In genomic region chr9:133886563-133887501, GRCh38 we compare ENCODE assay signal across 19 cellular contexts.
DNase-seq lines count a peak whose midpoint lies in the region; ATAC-seq and TF ChIP-seq lines count a peak whose summit lies in the region.
"Had no signal": no experiment of that assay in that cellular context is flagged by ENCODE, and none has a peak within 500 bp of the region (broad histone marks: within the 10 kb centered on the region; RNA-seq: fewer than 3 reads in every experiment).

No MANE protein-coding gene starts in this region.

- H3K4me1 ChIP-seq in adrenal gland (replicated peaks in 1 of 2) (peaks cover 13 to 47% of the 10 kb centered on the region in 2 donors), neural progenitor cell (peaks cover 47% of the 10 kb centered on the region)

- DNase-seq in DMS53 treated with DMSO at 0.1 percent for 48 hours (lab: John Stamatoyannopoulos, UW; ENCODE audit: unreplicated experiment) (peak; percentile 7), NCI-H146 treated with DMSO at 0.1 percent for 48 hours (lab: John Stamatoyannopoulos, UW; ENCODE audit: unreplicated experiment) (peak; percentile 44), adrenal gland (no peak), neural progenitor cell (ENCODE audit: low spot score) (peak; percentile 39), T-cell (no peak), T-helper 1 cell (no peak)
- no peak for DNase-seq in activated CD4-positive, alpha-beta memory T cell treated with anti-CD3 and anti-CD28 coated beads for 36 hours
- DNase-seq: cerebellar nuclear complex; effector CD8-positive, alpha-beta T cell; HFFc6; KBM-7; left ventricle myocardium inferior; NCI-H82; PC-9; right cardiac atrium had no signal

- peak overlapping the region; percentile 61 for H3K4me2 ChIP-seq in neural progenitor cell
- H3K4me2 ChIP-seq: PC-9 had no signal

- H3K27me3 ChIP-seq in adrenal gland, result no peaks in the 10 kb centered on the region
- no peaks in the 10 kb centered on the region for H3K27me3 ChIP-seq in neural progenitor cell
- H3K27me3 ChIP-seq: tibial nerve had no signal

- H3K4me1 Mint-ChIP-seq in neural progenitor cell (peaks cover 74% of the 10 kb centered on the region), T-cell (no peaks in the 10 kb centered on the region)
- H3K4me1 Mint-ChIP-seq in activated CD4-positive, alpha-beta memory T cell treated with anti-CD3 and anti-CD28 coated beads for 36 hours (ENCODE audit: low read depth), result no peaks in the 10 kb centered on the region
- H3K4me1 Mint-ChIP-seq: activated naive CD4-positive, alpha-beta T cell treated with anti-CD3 and anti-CD28 coated beads, Interleukin-2, amount 50 U/mL, for 24 hours had no signal

- TF ChIP-seq CTCF in adrenal gland (IDR thresholded peaks at IDR 0.05), result no peak
- TF ChIP-seq CTCF in neural progenitor cell (IDR thresholded peaks at IDR 0.05), result no peak

- no peaks in the 10 kb centered on the region for H3K9me3 ChIP-seq in adrenal gland (replicated peaks in 1 of 3)
- H3K9me3 ChIP-seq in neural progenitor cell (ENCODE audit: low read depth), result no peaks in the 10 kb centered on the region
- H3K9me3 ChIP-seq: left ventricle myocardium inferior, tibial nerve had no signal

- H2AFZ ChIP-seq in neural progenitor cell (replicated peaks), result no peak overlapping the region
- H2AFZ ChIP-seq: PC-9 had no signal

- peaks cover 56% of the 10 kb centered on the region for H4K20me1 ChIP-seq in neural progenitor cell (ENCODE audit: low read depth)

- H3K27ac ChIP-seq in adrenal gland, result peak overlapping the region; percentile 71 to 92 (median 77)
- peak overlapping the region; percentile 76 for H3K27ac ChIP-seq in neural progenitor cell
- H3K27ac ChIP-seq: left ventricle myocardium inferior, PC-9, tibial nerve had no signal

- peaks cover 3% of the 10 kb centered on the region for H3K9me3 Mint-ChIP-seq in neural progenitor cell
- no peaks in the 10 kb centered on the region for H3K9me3 Mint-ChIP-seq in activated CD4-positive, alpha-beta memory T cell treated with anti-CD3 and anti-CD28 coated beads for 36 hours
- no peaks in the 10 kb centered on the region for H3K9me3 Mint-ChIP-seq in T-cell
- H3K9me3 Mint-ChIP-seq: activated naive CD4-positive, alpha-beta T cell treated with anti-CD3 and anti-CD28 coated beads, Interleukin-2, amount 50 U/mL, for 24 hours; HFFc6; stimulated activated naive CD8-positive, alpha-beta T cell treated with anti-CD3 and anti-CD28 coated beads, Interleukin-15, Interleukin-2, amounts not matched to agents 100 ng/mL and 50 ng/mL, for 24 hours had no signal

- POLR2A ChIA-PET in activated CD4-positive, alpha-beta memory T cell treated with anti-CD3 and anti-CD28 coated beads for 36 hours (lab: Charles Lee), result interaction anchor here (0.6 kb wide), 1 partner anchor 18 kb away, joined by 4 read pairs; no protein-coding TSS in a partner anchor
- POLR2A ChIA-PET in T-cell (lab: Charles Lee), result no interaction called here

- H3K27ac Mint-ChIP-seq in neural progenitor cell (peak overlapping the region; percentile 79), T-cell (no peak overlapping the region)
- no peak overlapping the region for H3K27ac Mint-ChIP-seq in activated CD4-positive, alpha-beta memory T cell treated with anti-CD3 and anti-CD28 coated beads for 36 hours
- H3K27ac Mint-ChIP-seq: activated naive CD4-positive, alpha-beta T cell treated with anti-CD3 and anti-CD28 coated beads, Interleukin-2, amount 50 U/mL, for 24 hours; HFFc6; stimulated activated naive CD8-positive, alpha-beta T cell treated with anti-CD3 and anti-CD28 coated beads, Interleukin-15, Interleukin-2, amounts not matched to agents 100 ng/mL and 50 ng/mL, for 24 hours had no signal

- H3K36me3 ChIP-seq in adrenal gland (replicated peaks in 1 of 2), result no peaks in the 10 kb centered on the region
- no peaks in the 10 kb centered on the region for H3K36me3 ChIP-seq in neural progenitor cell
- H3K36me3 ChIP-seq: left ventricle myocardium inferior, tibial nerve had no signal

- H3K27me3 Mint-ChIP-seq in neural progenitor cell (ENCODE audit: insufficient read depth, low read depth) (peaks cover 2% of the 10 kb centered on the region), T-cell (no peaks in the 10 kb centered on the region)
- no peaks in the 10 kb centered on the region for H3K27me3 Mint-ChIP-seq in activated CD4-positive, alpha-beta memory T cell treated with anti-CD3 and anti-CD28 coated beads for 36 hours
- H3K27me3 Mint-ChIP-seq: activated naive CD4-positive, alpha-beta T cell treated with anti-CD3 and anti-CD28 coated beads, Interleukin-2, amount 50 U/mL, for 24 hours; stimulated activated naive CD8-positive, alpha-beta T cell treated with anti-CD3 and anti-CD28 coated beads, Interleukin-15, Interleukin-2, amounts not matched to agents 100 ng/mL and 50 ng/mL, for 24 hours had no signal

- peaks cover 14% of the 10 kb centered on the region for H3F3A ChIP-seq in neural progenitor cell (ENCODE audit: low read depth)

- intact Hi-C loops in adrenal gland (cut with DNase I), result no loop called here
- intact Hi-C loops in activated CD4-positive, alpha-beta memory T cell treated with anti-CD3 and anti-CD28 coated beads for 36 hours (cut with micrococcal nuclease), result no loop called here

- H3K4me3 ChIP-seq in adrenal gland, result no peak overlapping the region
- no peak overlapping the region for H3K4me3 ChIP-seq in neural progenitor cell
- H3K4me3 ChIP-seq: left ventricle myocardium inferior, PC-9, tibial nerve had no signal

- H3K9ac ChIP-seq in neural progenitor cell, result no peak overlapping the region

- CTCF ChIA-PET in activated CD4-positive, alpha-beta memory T cell treated with anti-CD3 and anti-CD28 coated beads for 36 hours (lab: Charles Lee), result no interaction called here
- CTCF ChIA-PET in T-cell (lab: Charles Lee), result no interaction called here

- ATAC-seq in GM18867 (IDR thresholded peaks at IDR 0.05; ENCODE audit: unreplicated experiment), result no peak
- no peak for ATAC-seq in T-cell (replicated peaks in 1 of 4)
- ATAC-seq: right cardiac atrium had no signal

- 83 to 92% (median 85%) methylated on average over 9 to 14 of the region's 14 CpGs for WGBS in adrenal gland, 4 donors

- no peak for TF ChIP-seq POLR2A in adrenal gland (IDR thresholded peaks at IDR 0.05)

- H3K79me2 ChIP-seq in neural progenitor cell (ENCODE audit: low read depth), result peaks cover 61% of the 10 kb centered on the region

- H3K4me3 Mint-ChIP-seq in neural progenitor cell, result no peak overlapping the region
- no peak overlapping the region for H3K4me3 Mint-ChIP-seq in activated CD4-positive, alpha-beta memory T cell treated with anti-CD3 and anti-CD28 coated beads for 36 hours
- no peak overlapping the region for H3K4me3 Mint-ChIP-seq in T-cell
- H3K4me3 Mint-ChIP-seq: activated naive CD4-positive, alpha-beta T cell treated with anti-CD3 and anti-CD28 coated beads, Interleukin-2, amount 50 U/mL, for 24 hours; HFFc6; stimulated activated naive CD8-positive, alpha-beta T cell treated with anti-CD3 and anti-CD28 coated beads, Interleukin-15, Interleukin-2, amounts not matched to agents 100 ng/mL and 50 ng/mL, for 24 hours had no signal

- H3K36me3 Mint-ChIP-seq in neural progenitor cell, result peaks cover 7% of the 10 kb centered on the region
- no peaks in the 10 kb centered on the region for H3K36me3 Mint-ChIP-seq in activated CD4-positive, alpha-beta memory T cell treated with anti-CD3 and anti-CD28 coated beads for 36 hours
- no peaks in the 10 kb centered on the region for H3K36me3 Mint-ChIP-seq in T-cell
- H3K36me3 Mint-ChIP-seq: activated naive CD4-positive, alpha-beta T cell treated with anti-CD3 and anti-CD28 coated beads, Interleukin-2, amount 50 U/mL, for 24 hours had no signal

Comparison
In these comparisons a context has a peak if more than half of its experiments do, and no peak if none do; other contexts are left out.
1. DNase-seq: peak in DMS53 treated with DMSO at 0.1 percent for 48 hours (single experiment), NCI-H146 treated with DMSO at 0.1 percent for 48 hours (single experiment) and neural progenitor cell (single experiment); none in adrenal gland (0 of 7), activated CD4-positive, alpha-beta memory T cell treated with anti-CD3 and anti-CD28 coated beads for 36 hours (single experiment), T-cell (0 of 34) and T-helper 1 cell (0 of 5).